Comparison of ENCODE assay signal across 8 cellular contexts in the genomic region with DNA sequence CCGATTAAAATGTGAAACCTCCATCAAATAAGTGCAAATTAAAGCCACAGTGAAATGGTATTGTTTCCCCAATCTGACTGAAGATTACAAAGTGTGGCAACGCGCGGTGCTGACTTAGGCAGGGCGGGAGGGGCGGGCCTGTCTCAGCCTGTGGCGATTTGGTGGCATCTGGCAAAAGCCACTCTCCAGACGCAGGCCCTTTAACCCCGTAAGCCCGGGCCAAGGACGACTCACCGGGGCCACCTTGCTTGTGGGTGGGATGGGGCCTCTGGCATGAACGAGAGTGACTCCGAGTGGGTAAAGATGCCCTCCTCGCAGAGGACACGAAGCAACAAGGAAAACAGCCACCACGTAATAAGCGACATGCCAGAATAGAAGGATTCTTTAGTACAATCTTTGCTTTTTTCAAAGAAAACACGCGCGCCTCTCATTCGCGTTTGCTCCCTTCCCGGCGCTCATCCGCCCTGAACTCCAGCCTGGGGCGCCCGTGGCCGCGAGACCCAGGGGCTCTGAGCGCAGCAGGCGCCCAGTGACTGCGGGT. TPM values are rescaled to one million over a fixed set of nuclear protein-coding genes. Genes with fewer than 3 reads are reported as not detected.
DNase-seq lines count a peak whose midpoint lies in the region; ATAC-seq and TF ChIP-seq lines count a peak whose summit lies in the region.

No MANE protein-coding gene starts in this region.

- TF ChIP-seq CTCF in CD4-positive, alpha-beta T cell (IDR thresholded peaks at IDR 0.05): no peak
- no peak for TF ChIP-seq CTCF in chondrocyte (IDR thresholded peaks at IDR 0.05)
- TF ChIP-seq CTCF in neural progenitor cell (IDR thresholded peaks at IDR 0.05): no peak

- H3K4me1 Mint-ChIP-seq in CD4-positive, alpha-beta T cell (ENCODE audit: low read depth): no peaks in the 10 kb centered on the region
- H3K4me1 Mint-ChIP-seq in chondrocyte (ENCODE audit: low read depth): peaks cover 3% of the 10 kb centered on the region
- H3K4me1 Mint-ChIP-seq in neural progenitor cell: peaks cover 9% of the 10 kb centered on the region

- no peaks in the 10 kb centered on the region for H4K20me1 ChIP-seq in neural progenitor cell (ENCODE audit: low read depth)

- CTCF ChIA-PET in CD4-positive, alpha-beta T cell (lab: Charles Lee): interaction anchor here (0.9 to 1.3 kb wide), 2 partner anchors 11 to 34 kb away, joined by 3 to 4 read pairs; no protein-coding TSS in a partner anchor

- H3F3A ChIP-seq in neural progenitor cell (ENCODE audit: low read depth): peaks cover 9% of the 10 kb centered on the region

- no peak for ATAC-seq in CD4-positive, alpha-beta T cell (ENCODE audit: poor library complexity)

- intact Hi-C loops in CD4-positive, alpha-beta T cell (cut with DNase I, micrococcal nuclease): no loop called here

- peak overlapping the region; percentile 49; the same call in 1 of the 2 replicates for H3K4me3 ChIP-seq in H7 (ENCODE audit: insufficient read depth, low read depth, low read length)
- H3K4me3 ChIP-seq in neural progenitor cell: peak overlapping the region; percentile 52

- no peaks in the 10 kb centered on the region for H3K79me2 ChIP-seq in neural progenitor cell (ENCODE audit: low read depth)

- H3K36me3 ChIP-seq in H7 (replicated peaks; ENCODE audit: control insufficient read depth, insufficient read depth, low read length) (no peaks in the 10 kb centered on the region), neural progenitor cell (no peaks in the 10 kb centered on the region)

- H3K9ac ChIP-seq in neural progenitor cell: no peak overlapping the region

- no peaks in the 10 kb centered on the region for H3K36me3 Mint-ChIP-seq in CD4-positive, alpha-beta T cell (ENCODE audit: low read depth)
- peaks cover 5% of the 10 kb centered on the region for H3K36me3 Mint-ChIP-seq in chondrocyte (ENCODE audit: low read depth)
- H3K36me3 Mint-ChIP-seq in neural progenitor cell: no peaks in the 10 kb centered on the region

- peaks cover 19% of the 10 kb centered on the region for H3K27me3 Mint-ChIP-seq in CD4-positive, alpha-beta T cell
- H3K27me3 Mint-ChIP-seq in chondrocyte (ENCODE audit: low read depth): peaks cover 12% of the 10 kb centered on the region
- peaks cover 48% of the 10 kb centered on the region for H3K27me3 Mint-ChIP-seq in neural progenitor cell (ENCODE audit: insufficient read depth, low read depth)

- peak overlapping the region; percentile 27 for H3K4me3 Mint-ChIP-seq in CD4-positive, alpha-beta T cell
- H3K4me3 Mint-ChIP-seq in chondrocyte (ENCODE audit: unreplicated experiment) (peak overlapping the region; percentile 41), neural progenitor cell (peak overlapping the region; percentile 65)

- DNase-seq in CD4-positive, alpha-beta T cell: no peak
- DNase-seq in H7 (peak; percentile 71), chondrocyte (ENCODE audit: low spot score) (no peak), neural progenitor cell (ENCODE audit: low spot score) (peak; percentile 44), COLO668 (lab: John Stamatoyannopoulos, UW; ENCODE audit: unreplicated experiment) (no peak), NCI-H774 (lab: John Stamatoyannopoulos, UW) (no peak), HPDE6-E6E7 (ENCODE audit: extremely low spot score) (no peak), DMS114 treated with DMSO at 0.1 percent for 48 hours (lab: John Stamatoyannopoulos, UW; ENCODE audit: unreplicated experiment) (no peak)

- H2AFZ ChIP-seq in neural progenitor cell (replicated peaks): peak overlapping the region; percentile 48

- H3K4me2 ChIP-seq in neural progenitor cell: peak overlapping the region; percentile 94

- POLR2A ChIA-PET in CD4-positive, alpha-beta T cell (lab: Charles Lee): interaction anchor here (1.0 to 1.8 kb wide), 4 partner anchors 8 to 40 kb away, joined by 3 to 6 read pairs (median 4); no protein-coding TSS in a partner anchor

- peaks cover 4% of the 10 kb centered on the region for H3K9me3 Mint-ChIP-seq in CD4-positive, alpha-beta T cell
- H3K9me3 Mint-ChIP-seq in chondrocyte (ENCODE audit: low read depth) (peaks cover 5% of the 10 kb centered on the region), neural progenitor cell (peaks cover 8% of the 10 kb centered on the region)

- no peak overlapping the region for H3K27ac Mint-ChIP-seq in CD4-positive, alpha-beta T cell
- no peak overlapping the region for H3K27ac Mint-ChIP-seq in chondrocyte (ENCODE audit: unreplicated experiment)
- H3K27ac Mint-ChIP-seq in neural progenitor cell: no peak overlapping the region

- H3K27ac ChIP-seq in CD4-positive, alpha-beta T cell (ENCODE audit: low read depth, low read length): no peak overlapping the region
- no peak overlapping the region for H3K27ac ChIP-seq in neural progenitor cell

- peaks cover 11% of the 10 kb centered on the region for H3K9me3 ChIP-seq in CD4-positive, alpha-beta T cell (ENCODE audit: control insufficient read depth, low read length)
- no peaks in the 10 kb centered on the region for H3K9me3 ChIP-seq in neural progenitor cell (ENCODE audit: low read depth)

- peaks cover 18% of the 10 kb centered on the region for H3K4me1 ChIP-seq in neural progenitor cell

- H3K27me3 ChIP-seq in CD4-positive, alpha-beta T cell (ENCODE audit: control insufficient read depth, insufficient read depth, low read length): peaks cover 21% of the 10 kb centered on the region
- peaks cover 48% of the 10 kb centered on the region for H3K27me3 ChIP-seq in H7 (ENCODE audit: control insufficient read depth, insufficient read depth, low read length)
- H3K27me3 ChIP-seq in neural progenitor cell: peaks cover 77% of the 10 kb centered on the region

RNA-seq across cellular contexts. Expression of a gene that starts 0.8 kb away (rescaled TPM):
- total RNA-seq in CD4-positive, alpha-beta T cell: under 1 TPM in 1 of 2 experiments, not detected in 1; 0.11 TPM
- not detected in 2 replicates for total RNA-seq in H7 (2014; rRNA removed; shearing (Covaris generic))
- total RNA-seq in chondrocyte (0.17 to 0.36 TPM in 2 of 3 replicates, not detected in the other), neural progenitor cell (ENCODE audit: low replicate concordance) (0.25 TPM in 1 of 2 replicates, not detected in the other)

Comparison
In these comparisons a context has a peak if more than half of its experiments do, and no peak if none do; other contexts are left out.
1. DNase-seq: peak in H7 (single experiment) and neural progenitor cell (single experiment); none in CD4-positive, alpha-beta T cell (0 of 10), chondrocyte (single experiment), COLO668 (single experiment), NCI-H774 (single experiment), HPDE6-E6E7 (single experiment) and DMS114 treated with DMSO at 0.1 percent for 48 hours (single experiment).
2. Peak in every context shown above with its lines, with median percentiles within 50 percentile points of each other: H3K4me3 Mint-ChIP-seq.